1 cellular context compared by ENCODE assay signal in genomic region chr1:160236806-160237205, GRCh38.
TF ChIP-seq lines count a peak whose summit lies in the region.

No MANE protein-coding gene starts in this region.

TF ChIP-seq in GM12891, 5 proteins besides CTCF, POLR2A, EP300 and RAD21:
- TF ChIP-seq SPI1 (IDR thresholded peaks at IDR 0.05; ENCODE audit: low read depth, low read length) = peak; percentile 52
- TF ChIP-seq POLR2AphosphoS5 (IDR thresholded peaks at IDR 0.05; ENCODE audit: low read depth, low read length) = no peak
